In genomic region chr6:156449569-156449968, GRCh38 we compare ENCODE assay signal across 15 cellular contexts.
"Had no signal": no experiment of that assay in that cellular context is flagged by ENCODE, and none has a peak within 500 bp of the region (broad histone marks: within the 10 kb centered on the region; RNA-seq: fewer than 3 reads in every experiment).

No MANE protein-coding gene starts in this region.

- H3K4me1 Mint-ChIP-seq: neural crest cell had no signal

- H3K4me1 ChIP-seq: colonic mucosa, gastrocnemius medialis, tibial artery had no signal

- H3K27me3 Mint-ChIP-seq: activated naive CD8-positive, alpha-beta T cell treated with anti-CD3 and anti-CD28 coated beads for 36 hours had no signal

- ATAC-seq: gastrocnemius medialis had no signal

- H3K27ac ChIP-seq: colonic mucosa, gastrocnemius medialis, heart right ventricle, left ventricle myocardium inferior, tibial artery had no signal

- H3K27ac Mint-ChIP-seq: activated CD4-positive, alpha-beta memory T cell treated with anti-CD3 and anti-CD28 coated beads for 36 hours; activated naive CD8-positive, alpha-beta T cell treated with anti-CD3 and anti-CD28 coated beads for 36 hours had no signal

- H3K9me3 Mint-ChIP-seq: activated CD4-positive, alpha-beta memory T cell treated with anti-CD3 and anti-CD28 coated beads for 36 hours; activated naive CD8-positive, alpha-beta T cell treated with anti-CD3 and anti-CD28 coated beads for 36 hours had no signal

- FAIRE-seq: endothelial cell of umbilical vein had no signal

- H3K36me3 ChIP-seq: colonic mucosa, gastrocnemius medialis, heart right ventricle, left ventricle myocardium inferior, tibial artery had no signal

- H3K4me3 Mint-ChIP-seq: activated CD4-positive, alpha-beta memory T cell treated with anti-CD3 and anti-CD28 coated beads for 36 hours; activated naive CD8-positive, alpha-beta T cell treated with anti-CD3 and anti-CD28 coated beads for 36 hours; neural crest cell had no signal

- H3K36me3 Mint-ChIP-seq: activated CD4-positive, alpha-beta memory T cell treated with anti-CD3 and anti-CD28 coated beads for 36 hours had no signal

- H3K27me3 ChIP-seq: colonic mucosa, gastrocnemius medialis, heart right ventricle, tibial artery had no signal

- H3K4me3 ChIP-seq: colonic mucosa, gastrocnemius medialis, heart right ventricle, left ventricle myocardium inferior, tibial artery had no signal

- H3K9me3 ChIP-seq: colonic mucosa, gastrocnemius medialis, tibial artery had no signal

- DNase-seq: activated CD4-positive, alpha-beta memory T cell treated with anti-CD3 and anti-CD28 coated beads for 36 hours; activated CD4-positive, alpha-beta T cell treated with anti-CD3 and anti-CD28 coated beads for 1 hour; activated gamma-delta T cell treated with Interleukin-2 at 50 U/mL for 16 hours; activated naive CD8-positive, alpha-beta T cell treated with anti-CD3 and anti-CD28 coated beads for 36 hours; activated T-cell treated with anti-CD3 and anti-CD28 coated beads, Interleukin-2, amount 50 U/mL, for 48 hours; anterior cingulate cortex; colonic mucosa; gastrocnemius medialis; heart right ventricle; islet precursor cell; left ventricle myocardium inferior; mesenchymal stem cell; tibial artery had no signal
